14 cellular contexts compared by ENCODE assay signal in genomic region chr4:188854451-188854850, GRCh38.
"Had no signal": no experiment of that assay in that cellular context is flagged by ENCODE, and none has a peak within 500 bp of the region (broad histone marks: within the 10 kb centered on the region; RNA-seq: fewer than 3 reads in every experiment).

No MANE protein-coding gene starts in this region.

- H3K4me1 ChIP-seq: gastroesophageal sphincter, heart right ventricle, left ventricle myocardium inferior had no signal

- H3K36me3 ChIP-seq: brain microvascular endothelial cell, gastroesophageal sphincter, heart right ventricle, left ventricle myocardium inferior had no signal

- ATAC-seq: gastroesophageal sphincter; heart right ventricle; right cardiac atrium; stimulated activated naive CD8-positive, alpha-beta T cell treated with anti-CD3 and anti-CD28 coated beads, Interleukin-15, Interleukin-2, amounts not matched to agents 100 U/mL and 50 U/mL, for 24 hours had no signal

- H3K27ac ChIP-seq: brain microvascular endothelial cell, coronary artery, gastroesophageal sphincter, heart right ventricle, left ventricle myocardium inferior had no signal

- FAIRE-seq: small intestine had no signal

- H3K4me3 ChIP-seq: coronary artery, gastroesophageal sphincter, heart right ventricle, left ventricle myocardium inferior had no signal

- H3K27me3 ChIP-seq: brain microvascular endothelial cell, gastroesophageal sphincter, heart right ventricle had no signal

- DNase-seq: activated CD4-positive, alpha-beta T cell treated with anti-CD3 and anti-CD28 coated beads, Interleukin-2, amount 10 ng/mL, durations not matched to agents 7 days and 5 days; activated CD8-positive, alpha-beta memory T cell treated with anti-CD3 and anti-CD28 coated beads for 24 hours; activated naive CD8-positive, alpha-beta T cell treated with anti-CD3 and anti-CD28 coated beads for 36 hours; brain microvascular endothelial cell; effector CD4-positive, alpha-beta T cell; heart right ventricle; left ventricle myocardium inferior; nucleus accumbens; right cardiac atrium; small intestine; stimulated activated naive CD8-positive, alpha-beta T cell treated with anti-CD3 and anti-CD28 coated beads, Interleukin-15, Interleukin-2, amounts not matched to agents 100 U/mL and 50 U/mL, for 24 hours; trophoblast cell had no signal
